ENCODE assay signal across 11 cellular contexts in genomic region chr17:76138234-76138895, GRCh38. TPM values are rescaled to one million over a fixed set of nuclear protein-coding genes. Genes with fewer than 3 reads are reported as not detected.
DNase-seq lines count a peak whose midpoint lies in the region; ATAC-seq and TF ChIP-seq lines count a peak whose summit lies in the region.
"Had no signal": no experiment of that assay in that cellular context is flagged by ENCODE, and none has a peak within 500 bp of the region (broad histone marks: within the 10 kb centered on the region; RNA-seq: fewer than 3 reads in every experiment).

No MANE protein-coding gene starts in this region.

- peak overlapping the region; percentile 69 for H3K9ac ChIP-seq in NT2/D1 (ENCODE audit: insufficient read length, low read depth)
- H3K9ac ChIP-seq in iPS-20b (ENCODE audit: low read depth, low read length): peak overlapping the region; percentile 30; the same call in 1 of the 2 replicates

- intact Hi-C loops in naive thymus-derived CD4-positive, alpha-beta T cell (cut with micrococcal nuclease): no loop called here

- CTCF ChIA-PET in naive thymus-derived CD4-positive, alpha-beta T cell (lab: Charles Lee): interaction anchor here (0.6 kb wide), 1 partner anchor 145 kb away, joined by 3 read pairs; no protein-coding TSS in a partner anchor

- no peak for TF ChIP-seq CTCF in right atrium auricular region (IDR thresholded peaks at IDR 0.05)

- no peak overlapping the region for H3K27ac Mint-ChIP-seq in naive thymus-derived CD4-positive, alpha-beta T cell

- H3K36me3 ChIP-seq in NT2/D1 (ENCODE audit: insufficient read depth, insufficient read length, low read length) (no peaks in the 10 kb centered on the region), iPS-20b (ENCODE audit: insufficient read depth, low read depth, low read length) (no peaks in the 10 kb centered on the region), right atrium auricular region (no peaks in the 10 kb centered on the region)
- no peaks in the 10 kb centered on the region for H3K36me3 ChIP-seq in naive thymus-derived CD4-positive, alpha-beta T cell (ENCODE audit: control insufficient read depth in 2 of 3, insufficient read depth in 3 of 3, low read length in 3 of 3)

- POLR2A ChIA-PET in naive thymus-derived CD4-positive, alpha-beta T cell (lab: Charles Lee): interaction anchor here (1.0 to 1.2 kb wide), 2 partner anchors 11 to 14 kb away, joined by 4 read pairs; no protein-coding TSS in a partner anchor

- H3K36me3 Mint-ChIP-seq in naive thymus-derived CD4-positive, alpha-beta T cell: peaks cover 0 to 3% (median 0%) of the 10 kb centered on the region in 5 donors

- peaks cover 0 to 1% (median 0%) of the 10 kb centered on the region in 11 donors for H3K9me3 Mint-ChIP-seq in naive thymus-derived CD4-positive, alpha-beta T cell

- no peak overlapping the region for H3K27ac ChIP-seq in iPS-20b (ENCODE audit: low read length)
- H3K27ac ChIP-seq in right atrium auricular region: no peak overlapping the region
- H3K27ac ChIP-seq in naive thymus-derived CD4-positive, alpha-beta T cell (ENCODE audit: low read depth, low read length): no peak overlapping the region
- H3K27ac ChIP-seq: 22Rv1, PC-9 had no signal

- peaks cover 0 to 26% (median 0%) of the 10 kb centered on the region in 5 donors for H3K27me3 Mint-ChIP-seq in naive thymus-derived CD4-positive, alpha-beta T cell

- H3K4me1 ChIP-seq in NT2/D1 (ENCODE audit: insufficient read depth, insufficient read length) (peaks cover 48% of the 10 kb centered on the region), iPS-20b (ENCODE audit: insufficient read depth, low read length) (peaks cover 56% of the 10 kb centered on the region), right atrium auricular region (peaks cover 4 to 43% of the 10 kb centered on the region in 2 donors)
- peaks cover 20 to 40% of the 10 kb centered on the region in 2 donors for H3K4me1 ChIP-seq in naive thymus-derived CD4-positive, alpha-beta T cell (ENCODE audit: control insufficient read depth in 2 of 2, insufficient read depth in 2 of 2, low read length in 2 of 2)

- H3K9me3 ChIP-seq in NT2/D1 (ENCODE audit: insufficient read depth, low read length) (no peaks in the 10 kb centered on the region), iPS-20b (ENCODE audit: insufficient read depth, low read depth, low read length) (no peaks in the 10 kb centered on the region; the same call in 1 of the 2 replicates), right atrium auricular region (no peaks in the 10 kb centered on the region)
- no peaks in the 10 kb centered on the region for H3K9me3 ChIP-seq in naive thymus-derived CD4-positive, alpha-beta T cell (ENCODE audit: control insufficient read depth in 2 of 3, low read length in 3 of 3)

- H3K27me3 ChIP-seq in NT2/D1 (ENCODE audit: insufficient read depth, insufficient read length) (peaks cover 100% of the 10 kb centered on the region), iPS-20b (ENCODE audit: insufficient read depth, low read length) (peaks cover 100% of the 10 kb centered on the region), right atrium auricular region (peaks cover 27 to 35% of the 10 kb centered on the region in 2 donors)
- H3K27me3 ChIP-seq in naive thymus-derived CD4-positive, alpha-beta T cell (ENCODE audit: control insufficient read depth in 2 of 2, insufficient read depth in 2 of 2, low read length in 2 of 2): no peaks in the 10 kb centered on the region

- DNase-seq in DMS153 treated with DMSO at 0.1 percent for 48 hours (lab: John Stamatoyannopoulos, UW; ENCODE audit: unreplicated experiment): peak; percentile 22
- no peak for DNase-seq in DMS153 (lab: John Stamatoyannopoulos, UW)
- DNase-seq in NT2/D1 (ENCODE audit: low read depth, low spot score): no peak
- DNase-seq in retina: peak; percentile 91
- no peak for DNase-seq in right atrium auricular region (ENCODE audit: low spot score)
- DNase-seq in naive thymus-derived CD4-positive, alpha-beta T cell: no peak
- DNase-seq: PC-9 had no signal

- no peak for ATAC-seq in naive thymus-derived CD4-positive, alpha-beta T cell
- no peak for ATAC-seq in HG02870 (IDR thresholded peaks at IDR 0.05; ENCODE audit: unreplicated experiment)

- H3K4me3 ChIP-seq in NT2/D1 (ENCODE audit: insufficient read length, low read depth) (peak overlapping the region; percentile 13), iPS-20b (ENCODE audit: low read length) (peak overlapping the region; percentile 74; the same call in 1 of the 2 replicates), right atrium auricular region (peak overlapping the region in 1 of 2 donors; percentile 2)
- no peak overlapping the region for H3K4me3 ChIP-seq in naive thymus-derived CD4-positive, alpha-beta T cell (ENCODE audit: low read length)
- H3K4me3 ChIP-seq: PC-9 had no signal

- peaks cover 27 to 53% (median 45%) of the 10 kb centered on the region in 7 donors for H3K4me1 Mint-ChIP-seq in naive thymus-derived CD4-positive, alpha-beta T cell

- peak overlapping the region in 1 of 10 donors; percentile 25 for H3K4me3 Mint-ChIP-seq in naive thymus-derived CD4-positive, alpha-beta T cell

RNA-seq across cellular contexts. Expression of gene FOXJ1, which starts 2.7 kb away (rescaled TPM):
- not detected for total RNA-seq in right atrium auricular region
- 1 to 10 TPM in 4 of 5 experiments, under 1 TPM in 1; 0.29 to 2.2 (median 1.4) TPM for total RNA-seq in naive thymus-derived CD4-positive, alpha-beta T cell
- polyA plus RNA-seq in naive thymus-derived CD4-positive, alpha-beta T cell: 1 to 10 TPM in 1 of 2 donors, under 1 TPM in 1; 0.27 to 1.0 TPM

RNA-seq across cellular contexts. Expression of gene EXOC7, which starts 34.8 kb away (rescaled TPM):
- 10 to 100 TPM; 56.0 to 65.3 TPM for total RNA-seq in right atrium auricular region
- total RNA-seq in naive thymus-derived CD4-positive, alpha-beta T cell: 100 to 1,000 TPM; 112 to 204 (median 160) TPM
- 10 to 100 TPM; 46.6 to 73.3 TPM for polyA plus RNA-seq in naive thymus-derived CD4-positive, alpha-beta T cell

RNA-seq across cellular contexts. Expression of gene ZACN, which starts 59.4 kb away (rescaled TPM):
- not detected for total RNA-seq in right atrium auricular region
- total RNA-seq in naive thymus-derived CD4-positive, alpha-beta T cell: 1 to 10 TPM in 1 of 5 experiments, under 1 TPM in 3, not detected in 1; 0.24 to 1.1 (median 0.28) TPM
- 1 to 10 TPM; 2.3 to 4.6 TPM for polyA plus RNA-seq in naive thymus-derived CD4-positive, alpha-beta T cell
- total RNA-seq: PC-9, skeletal muscle tissue had no signal

Comparison
In these comparisons a context has a peak if more than half of its experiments do, and no peak if none do; other contexts are left out.
1. DNase-seq: peak in DMS153 treated with DMSO at 0.1 percent for 48 hours (single experiment) and retina (single experiment); none in DMS153 (single experiment), NT2/D1 (single experiment), right atrium auricular region (single experiment) and naive thymus-derived CD4-positive, alpha-beta T cell (0 of 9).